15 cellular contexts compared by ENCODE assay signal in genomic region chr4:10023806-10024205, GRCh38. TPM values are rescaled to one million over a fixed set of nuclear protein-coding genes. Genes with fewer than 3 reads are reported as not detected.
DNase-seq lines count a peak whose midpoint lies in the region; ATAC-seq, FAIRE-seq and TF ChIP-seq lines count a peak whose summit lies in the region.
"Had no signal": no experiment of that assay in that cellular context is flagged by ENCODE, and none has a peak within 500 bp of the region (broad histone marks: within the 10 kb centered on the region; RNA-seq: fewer than 3 reads in every experiment).

No MANE protein-coding gene starts in this region.

- no peak overlapping the region for H3K9ac ChIP-seq in K562 (ENCODE audit: insufficient read depth in 1 of 2, low read depth in 2 of 2, low read length in 2 of 2)
- H3K9ac ChIP-seq: neural progenitor cell had no signal

- H3K36me3 ChIP-seq in K562 (ENCODE audit: control insufficient read depth, insufficient read depth, low read length), result no peaks in the 10 kb centered on the region
- H3K36me3 ChIP-seq: neural progenitor cell, SJSA1 had no signal

- in situ Hi-C loops in K562 (cut with MboI), result no loop called here

- TF ChIP-seq RAD21 in K562 (CRISPR knock-in tag; conservative IDR thresholded peaks at IDR 0.05 in 1 of 2, IDR thresholded peaks at IDR 0.05 in 1 of 2), result no peak

- CTCF ChIA-PET in K562 (lab: Yijun Ruan, JAX; ENCODE audit: low intra/inter-chr PET ratio), result no interaction called here

- H3K9me1 ChIP-seq in K562 (ENCODE audit: control insufficient read depth, insufficient read depth, low read length), result no peaks in the 10 kb centered on the region

- H4K20me1 ChIP-seq in K562 (replicated peaks; ENCODE audit: control insufficient read depth, insufficient read depth, low read length), result no peaks in the 10 kb centered on the region

- no peak for TF ChIP-seq POLR2A in K562 (conservative IDR thresholded peaks at IDR 0.05)

- H2AFZ ChIP-seq in K562 (ENCODE audit: low read depth, low read length), result no peak overlapping the region
- H2AFZ ChIP-seq: neural progenitor cell had no signal

- no TSS peak for BruUV-seq in K562 (replicated peaks; lab: Mats Ljungman, UMichigan)

- no peak for TF ChIP-seq CTCF in K562 (IDR thresholded peaks at IDR 0.05 in 2 of 3, conservative IDR thresholded peaks at IDR 0.05 in 1 of 3; ENCODE audit: insufficient read depth in 2 of 3, low read depth in 1 of 3, low read length in 3 of 3)

- H3K4me3 ChIP-seq in right cardiac atrium (ENCODE audit: low read length) (no peak overlapping the region), K562 (no peak overlapping the region)
- H3K4me3 ChIP-seq: neural progenitor cell, SJSA1 had no signal

- H3K27ac ChIP-seq in right cardiac atrium (ENCODE audit: low read length), result peak overlapping the region; percentile 0
- no peak overlapping the region for H3K27ac ChIP-seq in K562 (ENCODE audit: extremely low read depth, low read depth, low read length)
- H3K27ac ChIP-seq: neural progenitor cell, SJSA1 had no signal

- intact Hi-C loops in right cardiac atrium (cut with DNase I), result loop anchor here in 1 of 4 donors (5.0 kb wide), 1 partner anchor 38 kb away; no protein-coding TSS in a partner anchor
- intact Hi-C loops in Right ventricle myocardium superior (cut with DNase I), result no loop called here
- intact Hi-C loops in K562 (cut with micrococcal nuclease), result no loop called here

- H3K79me2 ChIP-seq in K562 (ENCODE audit: control insufficient read depth, insufficient read depth, low read length), result no peaks in the 10 kb centered on the region

- WGBS in right cardiac atrium, result 63% methylated on average over 7 of the region's 7 CpGs
- 3% methylated on average over 7 of the region's 7 CpGs for WGBS in K562 (ENCODE audit: insufficient coverage, low coverage, missing lambda C conversion rate)

- POLR2A ChIA-PET in K562 (lab: Yijun Ruan, JAX), result interaction anchor here (0.7 to 1.1 kb wide), 3 partner anchors 10 to 93 kb away, joined by 3 to 4 read pairs (median 3); partner anchors contain the start of gene WDR1

- H3K4me2 ChIP-seq in K562 (ENCODE audit: insufficient read depth, low read length), result no peak overlapping the region
- H3K4me2 ChIP-seq: neural progenitor cell had no signal

- ATAC-seq in right cardiac atrium (no peak), Right ventricle myocardium superior (ENCODE audit: poor library complexity) (no peak), K562 (no peak), HG03045 (IDR thresholded peaks at IDR 0.05; ENCODE audit: unreplicated experiment) (no peak)
- ATAC-seq: activated T-helper 17 cell treated with anti-CD3 and anti-CD28 coated beads, Interleukin-2, amount 50 U/mL, for 72 hours; left colon had no signal

- H3K4me1 ChIP-seq in right cardiac atrium (ENCODE audit: control insufficient read depth, insufficient read depth, low read length) (peaks cover 23% of the 10 kb centered on the region), K562 (replicated peaks in 1 of 2; ENCODE audit: control insufficient read depth in 2 of 2, insufficient read depth in 2 of 2, low read length in 2 of 2) (peaks cover 6 to 9% of the 10 kb centered on the region in 2 experiments; a peak in 4 of 5 replicates)
- H3K4me1 ChIP-seq: SJSA1 had no signal

- peak in 1 of 3 donors; percentile 47 for DNase-seq in right cardiac atrium
- DNase-seq in Right ventricle myocardium superior, result no peak
- no peak for DNase-seq in K562 (ENCODE audit: extremely low read depth in 1 of 4, low spot score in 3 of 4)
- DNase-seq in medulla oblongata (ENCODE audit: extremely low spot score), result peak; percentile 42
- no peak for DNase-seq in activated CD4-positive, alpha-beta T cell treated with anti-CD3 and anti-CD28 coated beads for 1 hour
- no peak for DNase-seq in stimulated activated CD4-positive, alpha-beta T cell treated with anti-CD3 and anti-CD28 coated beads, Interleukin-4, amount 100 ng/mL, for 24 hours
- DNase-seq in NCI-H128 (lab: John Stamatoyannopoulos, UW; ENCODE audit: unreplicated experiment), result no peak
- DNase-seq: activated CD4-positive, alpha-beta memory T cell treated with anti-CD3 and anti-CD28 coated beads, Interleukin-2, amount 10 ng/mL, durations not matched to agents 7 days and 5 days; left colon; small intestine had no signal

- H3K27me3 ChIP-seq in right cardiac atrium (ENCODE audit: control insufficient read depth, insufficient read depth) (no peaks in the 10 kb centered on the region), K562 (ENCODE audit: control insufficient read depth in 2 of 2, insufficient read depth in 2 of 2, low read length in 2 of 2) (peaks cover 7 to 39% of the 10 kb centered on the region in 2 experiments; a peak in 4 of 5 replicates)
- H3K27me3 ChIP-seq: SJSA1 had no signal

- no peak for TF ChIP-seq EP300 in K562 (IDR thresholded peaks at IDR 0.05; ENCODE audit: low read length)

- no peaks in the 10 kb centered on the region for H3K9me3 ChIP-seq in right cardiac atrium (ENCODE audit: control insufficient read depth, low read length)
- H3K9me3 ChIP-seq in K562 (replicated peaks; ENCODE audit: control insufficient read depth, insufficient read depth, low read depth, low read length), result no peaks in the 10 kb centered on the region
- H3K9me3 ChIP-seq: SJSA1 had no signal

- no peak for FAIRE-seq in K562 (lab: Jason Lieb, UNC)
- FAIRE-seq: small intestine, TTC549 had no signal

TF ChIP-seq in K562, 482 proteins besides CTCF, POLR2A, EP300 and RAD21:
- TF ChIP-seq GATAD2B (IDR thresholded peaks at IDR 0.05; ENCODE audit: borderline replicate concordance), result no peak
- TF ChIP-seq HMG20B (CRISPR knock-in tag; IDR thresholded peaks at IDR 0.05), result no peak
- no peak for TF ChIP-seq CEBPB (tag; IDR thresholded peaks at IDR 0.05)
- TF ChIP-seq MAX (CRISPR knock-in tag; IDR thresholded peaks at IDR 0.05), result 0 out of 2 replicates have a peak, but pooled peaks have one; percentile 10
- TF ChIP-seq ZNF12 (CRISPR knock-in tag; IDR thresholded peaks at IDR 0.05), result no peak
- TF ChIP-seq JUND (IDR thresholded peaks at IDR 0.05; ENCODE audit: borderline replicate concordance, low read depth, low read length), result no peak
- peak; percentile 25; the same call in 1 of the 3 replicates for TF ChIP-seq JUND (tag; IDR thresholded peaks at IDR 0.05; ENCODE audit: borderline replicate concordance, low read depth, low read length)
- no peak for TF ChIP-seq KAT2B (IDR thresholded peaks at IDR 0.05; ENCODE audit: low read depth, low read length)
- TF ChIP-seq ZNF766 (CRISPR knock-in tag; conservative IDR thresholded peaks at IDR 0.05), result no peak

RNA-seq across cellular contexts. Expression of gene SLC2A9, which starts 2.5 kb away (rescaled TPM):
- total RNA-seq in right cardiac atrium, result 10 to 100 TPM; 11.3 to 18.7 (median 13.7) TPM
- 5.1 TPM for polyA plus RNA-seq in right cardiac atrium
- 8.8 TPM for total RNA-seq in Right ventricle myocardium superior
- 0.53 and 2.7 TPM in 2 replicates for total RNA-seq in K562 (2011; cell fraction: chromatin; rRNA removed; ENCODE audit: low replicate concordance)
- 1.2 and 1.8 TPM in 2 replicates for total RNA-seq in K562 (2011; cell fraction: nucleolus; rRNA removed)
- 0.88 and 2.0 TPM in 2 replicates for total RNA-seq in K562 (2011; cell fraction: nucleoplasm; rRNA removed)
- total RNA-seq in K562 (2014; rRNA removed), result 0.57 and 1.3 TPM in 2 replicates
- total RNA-seq in K562 (2014; rRNA removed; fragmentation: Illumina TruSeq; extraction: Trizol), result 0.15 and 0.51 TPM in 2 replicates
- 0.23 and 0.36 TPM in 2 replicates for total RNA-seq in K562 (2015; rRNA removed; fragmentation: Illumina TruSeq; extraction: Trizol)
- 0.49 and 0.60 TPM in 2 replicates for total RNA-seq in K562 (2021)
- 0.31 and 0.52 TPM in 2 replicates for polyA plus RNA-seq in K562 (2011; rRNA removed)
- polyA plus RNA-seq in K562 (2011; cell fraction: cytosol; rRNA removed), result 0.24 and 0.30 TPM in 2 replicates
- polyA plus RNA-seq in K562 (2011; cell fraction: nucleus; rRNA removed), result 0.70 and 1.9 TPM in 2 replicates
- polyA plus RNA-seq in K562 (2012), result 0.76 and 0.96 TPM in 2 replicates
- 0.37 and 0.86 TPM in 2 replicates for polyA plus RNA-seq in K562 (2014; fragmentation: Illumina TruSeq; extraction: Trizol)
- under 1 TPM; 0.76 to 0.79 TPM for polyA plus RNA-seq in K562 (2014; fragmentation: Nextera tagmentation; extraction: Ambion mirVana)
- polyA plus RNA-seq in K562 (2014; rRNA removed), result 0.78 and 1.9 TPM in 2 replicates
- polyA minus RNA-seq in K562 (2011; rRNA and poly(A)+ RNA removed), result 0.25 and 0.33 TPM in 2 replicates
- polyA minus RNA-seq in K562 (2011; cell fraction: cytosol; rRNA and poly(A)+ RNA removed), result not detected in 2 replicates
- 2.6 TPM in 2 replicates for polyA minus RNA-seq in K562 (2011; cell fraction: nucleus; rRNA and poly(A)+ RNA removed)
- total RNA-seq: SJSA1 had no signal
